Comparison of ENCODE assay signal across 1 cellular context in genomic region chr6:44257007-44257752, GRCh38.
TF ChIP-seq lines count a peak whose summit lies in the region.

SLC35B2 (minus strand) TSS chr6:44257528; CDS start chr6:44257410, 118 bp downstream.

TF ChIP-seq in GM23338, 12 proteins besides CTCF, POLR2A, EP300 and RAD21 (continued from another document):
- TF ChIP-seq ZNF462 (CRISPR knock-in tag; IDR thresholded peaks at IDR 0.05), result no peak
- TF ChIP-seq NANOG (IDR thresholded peaks at IDR 0.05; ENCODE audit: borderline replicate concordance), result no peak
- 0 out of 2 replicates have a peak, but pooled peaks have one; percentile 35 for TF ChIP-seq CREB1 (CRISPR knock-in tag; IDR thresholded peaks at IDR 0.05; ENCODE audit: low read depth)
- TF ChIP-seq ZNF114 (CRISPR knock-in tag; IDR thresholded peaks at IDR 0.05), result no peak
